Comparison of ENCODE assay signal across 8 cellular contexts in the genomic region with DNA sequence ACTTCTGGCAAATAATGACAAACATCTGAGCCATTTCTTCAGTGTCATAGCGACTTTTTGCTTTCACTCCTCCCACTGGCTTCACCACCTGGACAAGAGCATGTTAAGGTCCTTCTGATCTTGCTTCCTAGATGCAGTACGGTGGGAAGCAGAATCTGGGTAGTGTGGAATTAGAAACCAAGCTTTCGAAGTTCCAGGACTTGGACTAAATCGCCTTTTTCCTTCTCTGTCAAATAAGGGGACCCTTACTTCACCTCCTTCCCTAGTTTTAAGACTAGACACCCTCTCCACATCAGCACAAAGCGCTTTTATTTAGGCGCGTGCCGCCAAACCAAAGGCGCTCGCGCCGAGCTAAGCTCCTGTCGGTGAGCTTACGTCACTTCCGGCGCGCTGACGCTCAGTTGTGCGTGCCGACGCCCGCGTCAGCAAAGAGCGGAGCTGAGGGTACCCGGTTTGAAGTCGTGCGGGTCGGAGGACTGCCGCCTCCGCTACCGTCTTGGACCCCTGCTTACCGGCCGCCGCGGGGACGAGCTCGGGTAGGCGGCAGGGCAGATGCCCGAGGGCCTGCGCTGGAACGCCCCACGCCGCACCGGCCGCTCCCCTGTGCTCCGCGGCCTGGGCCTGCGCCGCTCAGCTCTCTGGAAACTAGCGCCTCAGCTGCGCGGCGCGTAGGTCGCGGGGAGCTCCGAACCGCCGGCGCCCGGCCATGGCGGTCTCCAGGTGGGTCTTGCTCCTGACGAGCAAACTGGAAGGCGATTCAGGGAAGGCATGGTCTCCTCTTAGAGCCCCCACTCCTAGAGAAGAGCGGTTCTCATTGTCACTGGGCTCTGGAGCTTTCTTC. TPM values are rescaled to one million over a fixed set of nuclear protein-coding genes. Genes with fewer than 3 reads are reported as not detected.
DNase-seq lines count a peak whose midpoint lies in the region; ATAC-seq and TF ChIP-seq lines count a peak whose summit lies in the region.

BTAF1 (plus strand) TSS at position 400 of the 841 bp plus-strand sequence; CDS start at position 707, 307 bp downstream.

- WGBS in right cardiac atrium = under 1% methylated on average over 65 of the region's 65 CpGs

- H3K27me3 ChIP-seq in right cardiac atrium (ENCODE audit: control insufficient read depth, insufficient read depth) (no peaks in the 10 kb centered on the region), vagina (no peaks in the 10 kb centered on the region)

- H3K9me3 ChIP-seq in right cardiac atrium (ENCODE audit: control insufficient read depth, low read length) (no peaks in the 10 kb centered on the region), vagina (no peaks in the 10 kb centered on the region)

- H3K4me3 ChIP-seq in right cardiac atrium (ENCODE audit: low read length) = peak within 1 kb of the TSS; percentile 63
- H3K4me3 ChIP-seq in vagina = peak within 1 kb of the TSS; percentile 79 to 93

- H3K4me1 ChIP-seq in right cardiac atrium (ENCODE audit: control insufficient read depth, insufficient read depth, low read length) (no peaks in the 10 kb centered on the region), vagina (peaks cover 22% of the 10 kb centered on the region)

- no peaks in the 10 kb centered on the region for H3K36me3 ChIP-seq in vagina

- intact Hi-C loops in T-helper 2 cell treated with Interferon-gamma antibody and Interleukin-4, amounts not matched to agents 100 ng/mL and 5 ng/mL, for 36 hours (cut with micrococcal nuclease) = loop anchor here (1.0 to 10.0 kb wide), 8 partner anchors 10 to 1049 kb away; partner anchors contain the start of genes CPEB3, HECTD2, KIF11 and MARCHF5
- intact Hi-C loops in right cardiac atrium (cut with DNase I) = no loop called here
- intact Hi-C loops in vagina (cut with DNase I) = no loop called here

- TF ChIP-seq POLR2A in vagina (IDR thresholded peaks at IDR 0.05) = peak; percentile 81 to 83

- in situ Hi-C loops in GM13977 (cut with MboI; ENCODE audit: low pct_unique_long_range_greater_than_20kb, low sequenced_read_pairs, unreplicated experiment) = no loop called here

- DNase-seq in GM13977 (ENCODE audit: low spot score) (peak; percentile 92), NCI-H1436 treated with DMSO at 0.1 percent for 48 hours (lab: John Stamatoyannopoulos, UW) (peak; percentile 60), anterior cingulate cortex (lab: John Stamatoyannopoulos, UW) (peak; percentile 58 to 96 (median 88)), right cardiac atrium (peak; percentile 95 to 99 (median 97)), putamen (ENCODE audit: low spot score) (peak; percentile 95), vagina (ENCODE audit: extremely low spot score in 2 of 2) (no peak)

- H3K27ac ChIP-seq in right cardiac atrium (ENCODE audit: low read length) (peak within 1 kb of the TSS; percentile 79), vagina (peak within 1 kb of the TSS; percentile 96)

- no peak for TF ChIP-seq CTCF in GM13977 (IDR thresholded peaks at IDR 0.05; ENCODE audit: extremely low read depth, insufficient read depth, missing control alignments)
- TF ChIP-seq CTCF in vagina (IDR thresholded peaks at IDR 0.05) = no peak

- ATAC-seq in HG02840 (IDR thresholded peaks at IDR 0.05; ENCODE audit: low FRiP score, unreplicated experiment) = peak; percentile 99
- peak; percentile 99 for ATAC-seq in right cardiac atrium

RNA-seq across cellular contexts. Expression of gene BTAF1, which starts in this region (rescaled TPM):
- 45.3 and 47.6 TPM in 2 replicates for total RNA-seq in T-helper 2 cell treated with Interferon-gamma antibody and Interleukin-4, amounts not matched to agents 100 ng/mL and 5 ng/mL, for 36 hours
- total RNA-seq in right cardiac atrium (10 to 100 TPM; 13.5 to 19.4 (median 15.6) TPM), vagina (41.0 TPM)
- polyA plus RNA-seq in right cardiac atrium = 6.2 TPM

Comparison
In these comparisons a context has a peak if more than half of its experiments do, and no peak if none do; other contexts are left out.
1. DNase-seq: peak in GM13977 (single experiment), NCI-H1436 treated with DMSO at 0.1 percent for 48 hours (single experiment), anterior cingulate cortex (58 of 58), right cardiac atrium (3 of 3) and putamen (single experiment); none in vagina (0 of 2).